Comparison of ENCODE assay signal across 8 cellular contexts in the genomic region with DNA sequence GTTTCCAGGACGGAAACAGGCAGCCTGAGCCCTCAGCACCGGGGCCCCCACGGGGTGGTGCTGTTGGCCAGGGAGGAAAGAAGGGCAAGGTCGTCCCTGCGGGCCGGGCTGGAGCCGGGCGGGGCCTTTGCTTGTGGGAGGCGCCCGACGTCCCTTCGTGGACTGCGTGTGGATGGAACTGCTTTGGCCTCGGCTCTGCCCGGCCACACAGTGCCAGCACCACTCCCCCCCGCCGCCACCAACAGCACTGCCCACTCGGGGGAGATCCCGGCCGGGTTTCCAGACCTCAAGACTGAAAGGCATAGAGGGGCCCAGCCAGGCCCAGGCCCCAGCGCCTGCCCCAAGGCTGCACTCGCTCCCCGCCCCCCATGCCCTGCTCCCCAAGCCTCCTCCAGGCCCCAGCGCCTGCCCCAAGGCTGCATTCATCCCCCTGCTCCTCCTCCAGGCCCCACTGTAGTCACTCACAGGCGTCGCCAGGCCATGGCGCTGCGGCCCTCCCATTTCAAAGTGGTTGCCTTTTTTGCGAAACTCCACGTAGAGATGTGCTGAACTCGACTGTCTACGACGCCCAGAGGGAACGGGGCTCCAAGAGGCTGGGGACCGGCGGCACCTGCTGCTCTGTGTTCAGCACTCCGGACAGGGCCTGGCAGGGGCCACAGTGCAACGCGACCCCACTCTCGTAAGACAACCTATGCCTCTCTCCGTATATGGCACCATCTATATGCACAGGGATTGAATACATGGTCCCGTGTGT.
DNase-seq lines count a peak whose midpoint lies in the region; ATAC-seq lines count a peak whose summit lies in the region.

No MANE protein-coding gene starts in this region.

- H3K36me3 Mint-ChIP-seq in effector memory CD8-positive, alpha-beta T cell (ENCODE audit: insufficient read depth), result peaks cover 47% of the 10 kb centered on the region

- H3K9me3 Mint-ChIP-seq in effector memory CD8-positive, alpha-beta T cell, result peaks cover 0 to 8% of the 10 kb centered on the region in 2 donors

- no peaks in the 10 kb centered on the region for H3K27me3 Mint-ChIP-seq in effector memory CD8-positive, alpha-beta T cell

- H3K4me1 Mint-ChIP-seq in effector memory CD8-positive, alpha-beta T cell (ENCODE audit: low read depth in 2 of 2), result peaks cover 0 to 9% of the 10 kb centered on the region in 2 donors

- H3K27ac Mint-ChIP-seq in effector memory CD8-positive, alpha-beta T cell, result peak overlapping the region in 1 of 2 donors; percentile 41

- peak; percentile 65 for DNase-seq in D341Med (ENCODE audit: low spot score)
- DNase-seq in NCI-H1092 (lab: John Stamatoyannopoulos, UW), result peak; percentile 54
- DNase-seq in activated CD4-positive, alpha-beta T cell treated with anti-CD3 and anti-CD28 coated beads for 4 hours, result peak; percentile 31 to 33
- peak in 2 of 3 experiments; percentile 16 to 23 for DNase-seq in effector memory CD8-positive, alpha-beta T cell
- peak; percentile 91 for DNase-seq in medulla oblongata (ENCODE audit: extremely low spot score)
- DNase-seq in stimulated activated CD8-positive, alpha-beta memory T cell treated with anti-CD3 and anti-CD28 coated beads, Interleukin-15, amount 100 ng/mL, for 24 hours (ENCODE audit: low read depth), result peak; percentile 11
- no peak for DNase-seq in amniotic stem cell (lab: John Stamatoyannopoulos, UW)

- peak; percentile 75 for ATAC-seq in GM21526 (IDR thresholded peaks at IDR 0.05; ENCODE audit: low FRiP score, unreplicated experiment)
- peak; percentile 66 for ATAC-seq in effector memory CD8-positive, alpha-beta T cell (replicated peaks)

- no peak overlapping the region for H3K4me3 Mint-ChIP-seq in effector memory CD8-positive, alpha-beta T cell
